Comparison of ENCODE assay signal across 23 cellular contexts in genomic region chr11:130650456-130651068, GRCh38.
DNase-seq lines count a peak whose midpoint lies in the region; ATAC-seq, FAIRE-seq and TF ChIP-seq lines count a peak whose summit lies in the region.
"Had no signal": no experiment of that assay in that cellular context is flagged by ENCODE, and none has a peak within 500 bp of the region (broad histone marks: within the 10 kb centered on the region; RNA-seq: fewer than 3 reads in every experiment).

No MANE protein-coding gene starts in this region.

- BruUV-seq in HepG2 (replicated peaks; lab: Mats Ljungman, UMichigan) (no TSS peak), A673 (replicated peaks; lab: Mats Ljungman, UMichigan) (no TSS peak)

- FAIRE-seq in GM12892 (lab: Jason Lieb, UNC) (peak; percentile 76), HepG2 (lab: Jason Lieb, UNC) (no peak)
- FAIRE-seq: pancreas had no signal

- H3K9ac ChIP-seq in HepG2 (ENCODE audit: insufficient read depth, low read depth, low read length) (no peak overlapping the region), stomach smooth muscle (ENCODE audit: low read length in 2 of 2) (no peak overlapping the region)

- TF ChIP-seq EP300 in HepG2 (IDR thresholded peaks at IDR 0.05; ENCODE audit: low read depth in 2 of 2, low read length in 2 of 2), result no peak
- TF ChIP-seq EP300 in HepG2 (CRISPR knock-in tag; IDR thresholded peaks at IDR 0.05; ENCODE audit: borderline replicate concordance), result no peak

- H3K4me1 ChIP-seq in HepG2 (ENCODE audit: insufficient read depth, low read length) (peaks cover 3% of the 10 kb centered on the region; the same call in 1 of the 2 replicates), stomach smooth muscle (ENCODE audit: control insufficient read depth, insufficient read depth, low read length) (peaks cover 49% of the 10 kb centered on the region), A673 (ENCODE audit: insufficient read depth, low read length, poor library complexity, severe bottlenecking) (peaks cover 18% of the 10 kb centered on the region)
- H3K4me1 ChIP-seq: colonic mucosa had no signal

- TF ChIP-seq RAD21 in HepG2 (CRISPR knock-in tag; IDR thresholded peaks at IDR 0.05), result no peak

- H3K27me3 ChIP-seq in HepG2 (ENCODE audit: control insufficient read depth in 1 of 2, insufficient read depth in 2 of 2, low read length in 2 of 2), result no peaks in the 10 kb centered on the region
- H3K27me3 ChIP-seq in stomach smooth muscle (ENCODE audit: control insufficient read depth in 1 of 2, insufficient read depth in 2 of 2, low read length in 2 of 2), result no peaks in the 10 kb centered on the region
- H3K27me3 ChIP-seq in A673 (replicated peaks; ENCODE audit: insufficient read depth, low read depth, low read length, poor library complexity), result no peaks in the 10 kb centered on the region
- H3K27me3 ChIP-seq: ascending aorta, colonic mucosa, pancreas had no signal

- TF ChIP-seq CTCF in epithelial cell of esophagus (IDR thresholded peaks at IDR 0.05; ENCODE audit: insufficient read depth, low read depth, low read length, missing control alignments), result no peak
- TF ChIP-seq CTCF in HepG2 (CRISPR knock-in tag; IDR thresholded peaks at IDR 0.05), result no peak
- TF ChIP-seq CTCF in A673 (conservative IDR thresholded peaks at IDR 0.05; ENCODE audit: low read depth, low read length), result no peak

- in situ Hi-C loops in HepG2 (cut with HindIII; ENCODE audit: extremely low pct_ligation_motif_present, low pct_unique_long_range_greater_than_20kb), result no loop called here

- ATAC-seq in HepG2 (peak; percentile 40; the same call in 2 of the 3 replicates), HG03095 (IDR thresholded peaks at IDR 0.05; ENCODE audit: unreplicated experiment) (no peak), GM21367 (IDR thresholded peaks at IDR 0.05; ENCODE audit: unreplicated experiment) (no peak)
- ATAC-seq: activated T-cell treated with anti-CD3 and anti-CD28 coated beads, Interleukin-2, amount 50 U/mL, for 72 hours; naive thymus-derived CD4-positive, alpha-beta T cell; pancreas had no signal

- no peak overlapping the region for H3K4me3 ChIP-seq in epithelial cell of esophagus (ENCODE audit: low read length)
- H3K4me3 ChIP-seq in HepG2 (replicated peaks in 1 of 3; ENCODE audit: insufficient read depth in 1 of 3, low read depth in 2 of 3, low read length in 3 of 3), result no peak overlapping the region
- no peak overlapping the region for H3K4me3 ChIP-seq in stomach smooth muscle (ENCODE audit: low read length in 2 of 2)
- H3K4me3 ChIP-seq in A673 (ENCODE audit: low read depth, low read length, poor library complexity, severe bottlenecking), result no peak overlapping the region
- H3K4me3 ChIP-seq: ascending aorta, colonic mucosa, pancreas had no signal

- POLR2A ChIA-PET in HepG2 (lab: Yijun Ruan, JAX), result no interaction called here
- POLR2A ChIA-PET in A673 (lab: Charles Lee; ENCODE audit: low non-redundant PET), result no interaction called here

- no peaks in the 10 kb centered on the region for H4K20me1 ChIP-seq in HepG2 (ENCODE audit: insufficient read depth, low read length)

- H3K4me2 ChIP-seq in HepG2 (ENCODE audit: low read depth, low read length), result no peak overlapping the region

- intact Hi-C loops in HepG2 (cut with micrococcal nuclease; ENCODE audit: unreplicated experiment), result no loop called here
- intact Hi-C loops in A673 (cut with micrococcal nuclease; ENCODE audit: unreplicated experiment), result no loop called here

- H2AFZ ChIP-seq in HepG2 (ENCODE audit: low read length), result no peak overlapping the region

- H3K79me2 ChIP-seq in HepG2 (ENCODE audit: insufficient read depth, low read length), result no peaks in the 10 kb centered on the region

- H3K27ac ChIP-seq in HepG2 (ENCODE audit: extremely low read length, insufficient read depth, low read length), result no peak overlapping the region
- peak overlapping the region; percentile 49 for H3K27ac ChIP-seq in stomach smooth muscle (ENCODE audit: low read length)
- no peak overlapping the region for H3K27ac ChIP-seq in A673 (ENCODE audit: low read depth, low read length, poor library complexity, severe bottlenecking)
- H3K27ac ChIP-seq: colonic mucosa, pancreas had no signal

- CTCF ChIA-PET in HepG2 (lab: Yijun Ruan, JAX; ENCODE audit: low intra/inter-chr PET ratio, low total read pairs) (no interaction called here), A673 (lab: Charles Lee) (no interaction called here)

- 2% methylated on average over 4 of the region's 9 CpGs for WGBS in HepG2 (ENCODE audit: low lambda C conversion rate)

- DNase-seq in GM12892 (ENCODE audit: insufficient read length) (no peak), epithelial cell of esophagus (ENCODE audit: low read depth) (peak; percentile 32), HepG2 (ENCODE audit: low spot score) (no peak), dedifferentiated amniotic fluid mesenchymal stem cell (ENCODE audit: extremely low spot score) (no peak), A673 (ENCODE audit: low spot score) (no peak)
- DNase-seq: activated CD4-positive, alpha-beta T cell treated with anti-CD3 and anti-CD28 coated beads for 1 hour; activated CD8-positive, alpha-beta memory T cell treated with anti-CD3 and anti-CD28 coated beads for 24 hours; activated naive CD4-positive, alpha-beta T cell treated with anti-CD3 and anti-CD28 coated beads, Interleukin-2, amount 50 U/mL, for 16 hours; activated T-cell treated with anti-CD3 and anti-CD28 coated beads, Interleukin-2, amount 50 U/mL, for 72 hours; colonic mucosa; DND-41; glutamatergic neuron; naive thymus-derived CD4-positive, alpha-beta T cell; NCI-H1417 treated with DMSO at 0.1 percent for 48 hours; NCI-H2171; NCI-H69; pancreas; stimulated activated CD4-positive, alpha-beta T cell treated with anti-CD3 and anti-CD28 coated beads, Interleukin-4, amount 100 ng/mL, for 1 hour; SW 1271 had no signal

- H3K9me3 ChIP-seq in HepG2 (ENCODE audit: low read length) (no peaks in the 10 kb centered on the region), stomach smooth muscle (ENCODE audit: control insufficient read depth in 2 of 2, low read length in 2 of 2) (no peaks in the 10 kb centered on the region), A673 (ENCODE audit: low read depth, low read length, poor library complexity, severe bottlenecking) (no peaks in the 10 kb centered on the region)
- H3K9me3 ChIP-seq: ascending aorta, colonic mucosa, pancreas had no signal

- TF ChIP-seq POLR2A in GM12892 (IDR thresholded peaks at IDR 0.05; ENCODE audit: low read depth, low read length) (no peak), HepG2 (IDR thresholded peaks at IDR 0.05; ENCODE audit: insufficient read depth in 1 of 2, low read depth in 2 of 2, low read length in 2 of 2) (no peak)

- H3K36me3 ChIP-seq in HepG2 (replicated peaks in 1 of 2; ENCODE audit: control insufficient read depth in 1 of 2, insufficient read depth in 2 of 2, low read length in 2 of 2), result no peaks in the 10 kb centered on the region
- H3K36me3 ChIP-seq in stomach smooth muscle (ENCODE audit: control insufficient read depth in 2 of 2, insufficient read depth in 2 of 2, low read length in 2 of 2), result no peaks in the 10 kb centered on the region
- no peaks in the 10 kb centered on the region for H3K36me3 ChIP-seq in A673 (ENCODE audit: insufficient read depth, low read length, poor library complexity, severe bottlenecking)
- H3K36me3 ChIP-seq: ascending aorta, colonic mucosa, pancreas had no signal

TF ChIP-seq in HepG2, 621 proteins besides CTCF, POLR2A, EP300 and RAD21:
- no peak for TF ChIP-seq ZNF431 (CRISPR knock-in tag; IDR thresholded peaks at IDR 0.05; ENCODE audit: borderline replicate concordance, low read depth)
- TF ChIP-seq JARID2 (CRISPR knock-in tag; IDR thresholded peaks at IDR 0.05; ENCODE audit: insufficient replicate concordance), result no peak
- no peak for TF ChIP-seq ZNF331 (CRISPR knock-in tag; IDR thresholded peaks at IDR 0.05)
- TF ChIP-seq ONECUT2 (CRISPR knock-in tag; IDR thresholded peaks at IDR 0.05), result no peak
- no peak for TF ChIP-seq ZNF644 (CRISPR knock-in tag; IDR thresholded peaks at IDR 0.05; ENCODE audit: low read depth)
- no peak for TF ChIP-seq MAF1 (CRISPR knock-in tag; IDR thresholded peaks at IDR 0.05; ENCODE audit: borderline replicate concordance)
- no peak for TF ChIP-seq HNRNPUL1 (IDR thresholded peaks at IDR 0.05; ENCODE audit: low read depth, low read length)
- TF ChIP-seq ATF2 (CRISPR knock-in tag; IDR thresholded peaks at IDR 0.05), result no peak
- no peak for TF ChIP-seq ZNF577 (CRISPR knock-in tag; IDR thresholded peaks at IDR 0.05; ENCODE audit: borderline replicate concordance, low read depth)
- no peak for TF ChIP-seq ZNF777 (CRISPR knock-in tag; IDR thresholded peaks at IDR 0.05)
- no peak for TF ChIP-seq MAFG (CRISPR knock-in tag; IDR thresholded peaks at IDR 0.05)
